16 cellular contexts compared by ENCODE assay signal in the genomic region with DNA sequence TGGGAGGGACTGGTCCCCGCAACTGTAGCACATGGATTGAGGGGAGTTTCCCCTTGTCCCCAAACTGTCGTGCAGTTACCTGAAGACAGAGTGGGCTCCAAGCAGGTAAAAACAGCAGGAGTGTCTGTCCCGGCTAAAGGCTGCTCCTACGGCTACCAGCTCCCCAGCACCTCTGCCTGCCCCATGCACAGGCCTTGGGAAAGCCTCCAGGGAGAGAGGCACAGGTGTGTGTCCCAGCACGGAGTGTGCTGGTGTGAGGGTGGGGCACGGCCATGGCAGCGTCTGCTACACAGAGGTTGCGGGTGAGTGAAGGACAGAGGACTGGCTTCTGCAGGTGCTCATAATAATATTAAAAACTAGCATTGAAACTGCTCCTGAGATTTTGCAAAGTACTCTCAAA. TPM values are rescaled to one million over a fixed set of nuclear protein-coding genes. Genes with fewer than 3 reads are reported as not detected.
DNase-seq lines count a peak whose midpoint lies in the region; ATAC-seq, FAIRE-seq and TF ChIP-seq lines count a peak whose summit lies in the region.
"Had no signal": no experiment of that assay in that cellular context is flagged by ENCODE, and none has a peak within 500 bp of the region (broad histone marks: within the 10 kb centered on the region; RNA-seq: fewer than 3 reads in every experiment).

No MANE protein-coding gene starts in this region.

- peak overlapping the region; percentile 91 for H3K4ac ChIP-seq in neuronal stem cell (ENCODE audit: low read length)

- TF ChIP-seq CTCF in body of pancreas (IDR thresholded peaks at IDR 0.05), result no peak
- TF ChIP-seq CTCF in kidney (IDR thresholded peaks at IDR 0.05; ENCODE audit: borderline replicate concordance, extremely low read depth, insufficient read depth), result no peak

- H3K36me3 ChIP-seq in body of pancreas (replicated peaks in 1 of 2; ENCODE audit: insufficient read depth in 1 of 2, low read depth in 2 of 2) (no peaks in the 10 kb centered on the region), kidney (ENCODE audit: control insufficient read depth in 1 of 2, insufficient read depth in 2 of 2, low read length in 2 of 2) (no peaks in the 10 kb centered on the region), neuronal stem cell (replicated peaks in 1 of 2; ENCODE audit: control insufficient read depth in 2 of 2, insufficient read depth in 2 of 2, low read length in 2 of 2) (no peaks in the 10 kb centered on the region)

- no peak overlapping the region for H3K4me3 ChIP-seq in body of pancreas
- no peak overlapping the region for H3K4me3 ChIP-seq in kidney (ENCODE audit: low read length in 2 of 2)
- no peak overlapping the region for H3K4me3 ChIP-seq in neuronal stem cell (ENCODE audit: low read length in 2 of 2)

- POLR2A ChIA-PET in activated CD4-positive, alpha-beta memory T cell treated with anti-CD3 and anti-CD28 coated beads for 36 hours (lab: Charles Lee), result no interaction called here

- 23 to 28% methylated on average over 4 to 8 of the region's 8 CpGs for WGBS in body of pancreas, 2 donors
- WGBS in neuronal stem cell (ENCODE audit: extremely low coverage in 2 of 2, insufficient read length in 2 of 2, insufficient replicate concordance in 1 of 2), 2 donors, result no CpG with 5 or more reads among the region's 8 CpGs

- no peaks in the 10 kb centered on the region for H3K36me3 Mint-ChIP-seq in activated CD4-positive, alpha-beta memory T cell treated with anti-CD3 and anti-CD28 coated beads for 36 hours
- H3K36me3 Mint-ChIP-seq: CD4-positive, alpha-beta memory T cell had no signal

- peak overlapping the region; percentile 86 for H2BK15ac ChIP-seq in neuronal stem cell (ENCODE audit: low read length)

- peak overlapping the region; percentile 69 for H2BK5ac ChIP-seq in neuronal stem cell (ENCODE audit: low read length)

- peak; percentile 91 for ATAC-seq in body of pancreas
- no peak for ATAC-seq in GM18867 (IDR thresholded peaks at IDR 0.05; ENCODE audit: unreplicated experiment)
- ATAC-seq: HCT116 had no signal

- peak overlapping the region; percentile 1 for H2BK120ac ChIP-seq in neuronal stem cell (ENCODE audit: low read depth, low read length)

- H3K9ac ChIP-seq in kidney (ENCODE audit: low read length in 2 of 2) (no peak overlapping the region), neuronal stem cell (ENCODE audit: low read depth, low read length, poor library complexity) (peak overlapping the region; percentile 36)

- H3K14ac ChIP-seq in neuronal stem cell (ENCODE audit: low read length), result peak overlapping the region; percentile 96

- H3K27ac Mint-ChIP-seq in activated CD4-positive, alpha-beta memory T cell treated with anti-CD3 and anti-CD28 coated beads for 36 hours, result no peak overlapping the region
- H3K27ac Mint-ChIP-seq: CD4-positive, alpha-beta memory T cell had no signal

- peak overlapping the region; percentile 97 for H3K18ac ChIP-seq in neuronal stem cell (ENCODE audit: low read length)

- no peak overlapping the region for H3K23ac ChIP-seq in neuronal stem cell (ENCODE audit: low read depth, low read length, poor library complexity)

- peak overlapping the region; percentile 99 for H2BK12ac ChIP-seq in neuronal stem cell (ENCODE audit: low read length)

- no peak overlapping the region for H4K91ac ChIP-seq in neuronal stem cell (ENCODE audit: low read depth, low read length, poor library complexity)

- peaks cover 37% of the 10 kb centered on the region for H3K4me1 ChIP-seq in body of pancreas
- peaks cover 6 to 14% of the 10 kb centered on the region in 2 donors for H3K4me1 ChIP-seq in kidney (ENCODE audit: control insufficient read depth in 1 of 2, insufficient read depth in 1 of 2, low read depth in 1 of 2, low read length in 2 of 2)
- H3K4me1 ChIP-seq in neuronal stem cell (ENCODE audit: control insufficient read depth in 2 of 2, insufficient read depth in 1 of 2, low read depth in 1 of 2, low read length in 2 of 2), result peaks cover 32 to 48% of the 10 kb centered on the region in 2 donors

- H3K27me3 ChIP-seq in body of pancreas (no peaks in the 10 kb centered on the region), neuronal stem cell (ENCODE audit: control insufficient read depth in 3 of 3, insufficient read depth in 3 of 3, low read depth in 1 of 3, low read length in 3 of 3) (peaks cover 0 to 11% (median 0%) of the 10 kb centered on the region in 3 experiments)

- no peak for FAIRE-seq in kidney (lab: Jason Lieb, UNC)
- FAIRE-seq: G401.6, GM12892 had no signal

- CTCF ChIA-PET in activated CD4-positive, alpha-beta memory T cell treated with anti-CD3 and anti-CD28 coated beads for 36 hours (lab: Charles Lee), result no interaction called here

- H2AFZ ChIP-seq in neuronal stem cell (ENCODE audit: low read length), result peak overlapping the region; percentile 9

- intact Hi-C loops in body of pancreas (cut with DNase I), result no loop called here
- intact Hi-C loops in kidney (cut with DNase I), result no loop called here
- intact Hi-C loops in activated CD4-positive, alpha-beta memory T cell treated with anti-CD3 and anti-CD28 coated beads for 36 hours (cut with micrococcal nuclease), result no loop called here

- DNase-seq in body of pancreas (peak; percentile 73 to 91 (median 87)), kidney (peak; percentile 45), neuronal stem cell (ENCODE audit: low spot score) (no peak), EL (no peak)
- no peak for DNase-seq in activated CD4-positive, alpha-beta memory T cell treated with anti-CD3 and anti-CD28 coated beads for 36 hours
- DNase-seq: C1 segment of cervical spinal cord; Calu3; CD4-positive, alpha-beta memory T cell; COR-L47; DMS53; DMS79 treated with DMSO at 0.1 percent for 48 hours; H9 had no signal

- no peak overlapping the region for H3K4me3 Mint-ChIP-seq in activated CD4-positive, alpha-beta memory T cell treated with anti-CD3 and anti-CD28 coated beads for 36 hours
- H3K4me3 Mint-ChIP-seq: CD4-positive, alpha-beta memory T cell; H9 had no signal

- H2AK5ac ChIP-seq in neuronal stem cell (ENCODE audit: low read depth, low read length), result peak overlapping the region; percentile 85

- H3K79me1 ChIP-seq in neuronal stem cell (ENCODE audit: low read depth, low read length), result peaks cover 1% of the 10 kb centered on the region

- peaks cover 24% of the 10 kb centered on the region for H3K27me3 Mint-ChIP-seq in activated CD4-positive, alpha-beta memory T cell treated with anti-CD3 and anti-CD28 coated beads for 36 hours

- H3K27ac ChIP-seq in body of pancreas (peak overlapping the region in 3 of 4 donors; percentile 40 to 69 (median 60)), kidney (ENCODE audit: low read depth in 2 of 2, low read length in 2 of 2) (no peak overlapping the region), neuronal stem cell (replicated peaks; ENCODE audit: low read length) (peak overlapping the region; percentile 23)

- peak; percentile 32 to 53 (median 46) for TF ChIP-seq POLR2A in body of pancreas (IDR thresholded peaks at IDR 0.05)

- H3K4me1 Mint-ChIP-seq in activated CD4-positive, alpha-beta memory T cell treated with anti-CD3 and anti-CD28 coated beads for 36 hours (ENCODE audit: low read depth), result peaks cover 15% of the 10 kb centered on the region

- H4K8ac ChIP-seq in neuronal stem cell (ENCODE audit: low read depth, low read length), result peak overlapping the region; percentile 70

- no peaks in the 10 kb centered on the region for H3K9me3 Mint-ChIP-seq in activated CD4-positive, alpha-beta memory T cell treated with anti-CD3 and anti-CD28 coated beads for 36 hours
- H3K9me3 Mint-ChIP-seq: CD4-positive, alpha-beta memory T cell; H9 had no signal

- H3K9me3 ChIP-seq in body of pancreas (no peaks in the 10 kb centered on the region), kidney (ENCODE audit: control insufficient read depth in 1 of 2, low read length in 2 of 2) (no peaks in the 10 kb centered on the region), neuronal stem cell (replicated peaks in 1 of 2; ENCODE audit: control insufficient read depth in 2 of 2, insufficient read depth in 1 of 2, low read depth in 1 of 2, low read length in 2 of 2) (no peaks in the 10 kb centered on the region)

- H3K4me2 ChIP-seq in neuronal stem cell (ENCODE audit: insufficient read depth, low read length, poor library complexity, severe bottlenecking), result no peak overlapping the region

RNA-seq across cellular contexts. Expression of a gene that starts 30.4 kb away (rescaled TPM):
- total RNA-seq in body of pancreas (10 to 100 TPM in 1 of 2 donors, 1 to 10 TPM in 1; 9.9 to 35.0 TPM), kidney (2.7 TPM)
- polyA plus RNA-seq in kidney (ENCODE audit: insufficient read depth, low read depth, low replicate concordance), result 2.1 TPM
- 5.7 TPM for polyA plus RNA-seq in neuronal stem cell (2013, experiment 1 of 2)
- 6.0 TPM for polyA plus RNA-seq in neuronal stem cell (2013, experiment 2 of 2)
- total RNA-seq in activated CD4-positive, alpha-beta memory T cell treated with anti-CD3 and anti-CD28 coated beads for 36 hours, result 10 to 100 TPM; 12.0 to 13.7 TPM
- total RNA-seq: CD4-positive, alpha-beta memory T cell had no signal
- polyA plus RNA-seq: CD4-positive, alpha-beta memory T cell had no signal

Comparison
In these comparisons a context has a peak if more than half of its experiments do, and no peak if none do; other contexts are left out.
1. DNase-seq: peak in body of pancreas (4 of 4) and kidney (single experiment); none in neuronal stem cell (single experiment), activated CD4-positive, alpha-beta memory T cell treated with anti-CD3 and anti-CD28 coated beads for 36 hours (single experiment) and EL (single experiment).
2. H3K27ac ChIP-seq: peak in body of pancreas (3 of 4) and neuronal stem cell (single experiment); none in kidney (0 of 2).